8 cellular contexts compared by ENCODE assay signal in genomic region chr4:106201373-106201772, GRCh38.
DNase-seq lines count a peak whose midpoint lies in the region; ATAC-seq and TF ChIP-seq lines count a peak whose summit lies in the region.

No MANE protein-coding gene starts in this region.

- no peaks in the 10 kb centered on the region for H3K4me1 Mint-ChIP-seq in activated CD4-positive, alpha-beta memory T cell treated with anti-CD3 and anti-CD28 coated beads, Interleukin-2, amount 10 ng/mL, durations not matched to agents 7 days and 5 days

- H3K27ac Mint-ChIP-seq in activated CD4-positive, alpha-beta memory T cell treated with anti-CD3 and anti-CD28 coated beads, Interleukin-2, amount 10 ng/mL, durations not matched to agents 7 days and 5 days, result no peak overlapping the region

- no peak overlapping the region for H3K27ac ChIP-seq in foreskin keratinocyte

- peak; percentile 74 for TF ChIP-seq CTCF in foreskin keratinocyte (conservative IDR thresholded peaks at IDR 0.05)

- H3K4me3 Mint-ChIP-seq in activated CD4-positive, alpha-beta memory T cell treated with anti-CD3 and anti-CD28 coated beads, Interleukin-2, amount 10 ng/mL, durations not matched to agents 7 days and 5 days, result no peak overlapping the region

- H3K9me3 Mint-ChIP-seq in activated CD4-positive, alpha-beta memory T cell treated with anti-CD3 and anti-CD28 coated beads, Interleukin-2, amount 10 ng/mL, durations not matched to agents 7 days and 5 days, result no peaks in the 10 kb centered on the region

- POLR2A ChIA-PET in activated CD4-positive, alpha-beta memory T cell treated with anti-CD3 and anti-CD28 coated beads, Interleukin-2, amount 10 ng/mL, durations not matched to agents 7 days and 5 days (lab: Charles Lee), result no interaction called here

- no peaks in the 10 kb centered on the region for H3K27me3 Mint-ChIP-seq in activated CD4-positive, alpha-beta memory T cell treated with anti-CD3 and anti-CD28 coated beads, Interleukin-2, amount 10 ng/mL, durations not matched to agents 7 days and 5 days

- H3K4me1 ChIP-seq in foreskin keratinocyte, result no peaks in the 10 kb centered on the region

- CTCF ChIA-PET in activated CD4-positive, alpha-beta memory T cell treated with anti-CD3 and anti-CD28 coated beads, Interleukin-2, amount 10 ng/mL, durations not matched to agents 7 days and 5 days (lab: Charles Lee), result interaction anchor here (0.7 kb wide), 1 partner anchor 1416 kb away, joined by 3 read pairs; no protein-coding TSS in a partner anchor

- no peaks in the 10 kb centered on the region for H3K36me3 Mint-ChIP-seq in activated CD4-positive, alpha-beta memory T cell treated with anti-CD3 and anti-CD28 coated beads, Interleukin-2, amount 10 ng/mL, durations not matched to agents 7 days and 5 days (ENCODE audit: low read depth)

- H3K27me3 ChIP-seq in foreskin keratinocyte, result no peaks in the 10 kb centered on the region

- DNase-seq in AG08395 (ENCODE audit: low spot score), result peak; percentile 6
- DNase-seq in RPMI7951 (ENCODE audit: low read depth), result peak; percentile 10
- peak; percentile 1 to 22 for DNase-seq in foreskin keratinocyte
- DNase-seq in activated CD4-positive, alpha-beta memory T cell treated with anti-CD3 and anti-CD28 coated beads, Interleukin-2, amount 10 ng/mL, durations not matched to agents 7 days and 5 days, result no peak
- DNase-seq in 8988T, result no peak

- ATAC-seq in GM18868 (IDR thresholded peaks at IDR 0.05; ENCODE audit: unreplicated experiment), result peak; percentile 61
- peak; percentile 51 for ATAC-seq in foreskin keratinocyte
- no peak for ATAC-seq in HG03521 (IDR thresholded peaks at IDR 0.05; ENCODE audit: unreplicated experiment)
- no peak for ATAC-seq in HG03457 (IDR thresholded peaks at IDR 0.05; ENCODE audit: unreplicated experiment)

Comparison
In these comparisons a context has a peak if more than half of its experiments do, and no peak if none do; other contexts are left out.
1. DNase-seq: peak in AG08395 (single experiment), RPMI7951 (single experiment) and foreskin keratinocyte (2 of 2); none in activated CD4-positive, alpha-beta memory T cell treated with anti-CD3 and anti-CD28 coated beads, Interleukin-2, amount 10 ng/mL, durations not matched to agents 7 days and 5 days (single experiment) and 8988T (single experiment).
2. ATAC-seq: peak in GM18868 (single experiment) and foreskin keratinocyte (single experiment); none in HG03521 (single experiment) and HG03457 (single experiment).